8 cellular contexts compared by ENCODE assay signal in genomic region chr16:25258856-25259179, GRCh38. TPM values are rescaled to one million over a fixed set of nuclear protein-coding genes. Genes with fewer than 3 reads are reported as not detected.
DNase-seq lines count a peak whose midpoint lies in the region; ATAC-seq, FAIRE-seq and TF ChIP-seq lines count a peak whose summit lies in the region.

No MANE protein-coding gene starts in this region.

- no peak for TF ChIP-seq RAD21 in H1 (IDR thresholded peaks at IDR 0.05 in 1 of 2, conservative IDR thresholded peaks at IDR 0.05 in 1 of 2; ENCODE audit: low read depth in 2 of 2, low read length in 2 of 2)

- no peaks in the 10 kb centered on the region for H3K27me3 Mint-ChIP-seq in Calu3 (ENCODE audit: unreplicated experiment)

- H3K9ac ChIP-seq in H1 (replicated peaks in 1 of 4; ENCODE audit: extremely low read depth in 1 of 4, low read depth in 3 of 4, low read length in 3 of 4) = peak overlapping the region in 3 of 4 experiments; percentile 82 to 94 (median 88); a peak in 4 of 7 replicates

- peaks cover 17% of the 10 kb centered on the region for H3K23me2 ChIP-seq in H1 (ENCODE audit: low read depth, low read length)

- H2AFZ ChIP-seq in H1 (ENCODE audit: low read length) = no peak overlapping the region

- H3K4me1 ChIP-seq in SJCRH30 (no peaks in the 10 kb centered on the region), H1 (replicated peaks in 1 of 4; ENCODE audit: control insufficient read depth in 3 of 4, insufficient read depth in 4 of 4, low read length in 3 of 4) (peaks cover 0 to 2% (median under 1%) of the 10 kb centered on the region in 4 experiments; a peak in 3 of 7 replicates), ovary (ENCODE audit: insufficient read depth) (peaks cover 10% of the 10 kb centered on the region)

- no peak overlapping the region for H4K91ac ChIP-seq in H1 (replicated peaks; ENCODE audit: insufficient read length, low read length)

- POLR2A ChIA-PET in H1 (lab: Charles Lee; ENCODE audit: partially characterized antibody) = interaction anchor here (0.7 to 5.0 kb wide), 8 partner anchors 9 to 1734 kb away, joined by 3 to 23 read pairs (median 4); no protein-coding TSS in a partner anchor

- H4K8ac ChIP-seq in H1 (ENCODE audit: extremely low read depth, insufficient read depth, low read length) = no peak overlapping the region

- 25% methylated on average over 4 of the region's 4 CpGs; no CpG with 5 or more reads in 1 of the 2 experiments for WGBS in H1 (ENCODE audit: extremely low coverage in 1 of 2, insufficient coverage in 1 of 2, insufficient read length in 1 of 2, insufficient replicate concordance in 2 of 2, low coverage in 1 of 2, low lambda C conversion rate in 2 of 2, missing lambda C conversion rate in 1 of 2), 2 experiments
- 33 to 37% (median 33%) methylated on average over 4 of the region's 4 CpGs for WGBS in ovary, 3 donors

- peak overlapping the region; percentile 84 for H3K4me3 ChIP-seq in SJCRH30
- peak overlapping the region; percentile 73 to 88 (median 82) for H3K4me3 ChIP-seq in H1 (ENCODE audit: extremely low read depth in 1 of 4, insufficient read depth in 2 of 4, low read depth in 3 of 4, low read length in 4 of 4)
- H3K4me3 ChIP-seq in ovary = peak overlapping the region; percentile 90

- TF ChIP-seq EP300 in H1 (IDR thresholded peaks at IDR 0.05; ENCODE audit: borderline replicate concordance in 1 of 2, low read depth in 2 of 2, low read length in 2 of 2) = no peak
- TF ChIP-seq EP300 in ovary (IDR thresholded peaks at IDR 0.05) = no peak

- H3K23ac ChIP-seq in H1 (ENCODE audit: insufficient read length) = no peak overlapping the region

- H3K36me3 Mint-ChIP-seq in Calu3 (ENCODE audit: insufficient read depth, unreplicated experiment) = peaks cover 59% of the 10 kb centered on the region

- intact Hi-C loops in Calu3 (cut with micrococcal nuclease; ENCODE audit: unreplicated experiment) (no loop called here), ovary (cut with DNase I) (no loop called here)

- peaks cover 15 to 52% of the 10 kb centered on the region in 2 experiments for H3K79me2 ChIP-seq in H1 (ENCODE audit: control insufficient read depth in 1 of 2, insufficient read depth in 2 of 2, low read length in 2 of 2)

- no peaks in the 10 kb centered on the region for H3K9me3 ChIP-seq in SJCRH30 (replicated peaks)
- no peaks in the 10 kb centered on the region for H3K9me3 ChIP-seq in H1 (ENCODE audit: insufficient read depth in 2 of 2, low read depth in 1 of 2, low read length in 1 of 2)
- no peaks in the 10 kb centered on the region for H3K9me3 ChIP-seq in ovary

- no peak overlapping the region for H2AK5ac ChIP-seq in H1 (ENCODE audit: low read depth, low read length)

- H3K27ac Mint-ChIP-seq in Calu3 (ENCODE audit: unreplicated experiment) = peak overlapping the region; percentile 96

- no peak overlapping the region for H3K18ac ChIP-seq in H1 (ENCODE audit: extremely low read depth, low read length)

- H4K5ac ChIP-seq in H1 (ENCODE audit: insufficient read length, low read depth, low read length) = no peak overlapping the region

- H3K27ac ChIP-seq in SJCRH30 (no peak overlapping the region; the same call in 1 of the 2 replicates), H1 (ENCODE audit: low read depth, low read length) (peak overlapping the region; percentile 91; the same call in 1 of the 2 replicates), ovary (no peak overlapping the region)

- no peak for FAIRE-seq in H1 (lab: Jason Lieb, UNC)

- H3K14ac ChIP-seq in H1 (ENCODE audit: insufficient read length) = no peak overlapping the region

- no peaks in the 10 kb centered on the region for H3K9me3 Mint-ChIP-seq in Calu3 (ENCODE audit: low read depth, unreplicated experiment)

- peaks cover 12% of the 10 kb centered on the region for H3K79me1 ChIP-seq in H1 (ENCODE audit: low read depth, low read length)

- DNase-seq in Calu3 (no peak), SJCRH30 (no peak), H1 (ENCODE audit: low read depth in 1 of 2, low spot score in 2 of 2) (no peak), ovary (no peak), ecto neural progenitor cell (ENCODE audit: low spot score) (no peak), SW480 (ENCODE audit: low spot score) (no peak)

- H2BK12ac ChIP-seq in H1 (ENCODE audit: low read depth, low read length) = no peak overlapping the region

- H3K4me2 ChIP-seq in H1 (ENCODE audit: insufficient read depth in 1 of 2, low read depth in 2 of 2, low read length in 2 of 2) = peak overlapping the region; percentile 75 to 97

- no peak overlapping the region for H2BK120ac ChIP-seq in H1 (replicated peaks; ENCODE audit: low read depth, low read length)

- no peaks in the 10 kb centered on the region for H3K36me3 ChIP-seq in SJCRH30
- peaks cover 3 to 16% (median 6%) of the 10 kb centered on the region in 4 experiments; a peak in 4 of 8 replicates for H3K36me3 ChIP-seq in H1 (ENCODE audit: control insufficient read depth in 2 of 4, insufficient read depth in 4 of 4, low read length in 3 of 4)
- H3K36me3 ChIP-seq in ovary = no peaks in the 10 kb centered on the region

- no peak for TF ChIP-seq CTCF in Calu3 (IDR thresholded peaks at IDR 0.05; ENCODE audit: unreplicated experiment)
- TF ChIP-seq CTCF in H1 (IDR thresholded peaks at IDR 0.05; ENCODE audit: control extremely low read depth in 1 of 3, insufficient read depth in 1 of 3, low read depth in 1 of 3, low read length in 3 of 3) = no peak
- no peak for TF ChIP-seq CTCF in ovary (IDR thresholded peaks at IDR 0.05)

- H3K27me3 ChIP-seq in SJCRH30 (no peaks in the 10 kb centered on the region), H1 (replicated peaks in 1 of 4; ENCODE audit: control insufficient read depth in 3 of 4, extremely low read depth in 1 of 4, insufficient read depth in 3 of 4, low read length in 3 of 4) (no peaks in the 10 kb centered on the region), ovary (no peaks in the 10 kb centered on the region)

- no TSS peak for BruUV-seq in Calu3 (replicated peaks; lab: Mats Ljungman, UMichigan)

- H2BK20ac ChIP-seq in H1 (ENCODE audit: low read length) = no peak overlapping the region

- peak overlapping the region; percentile 86 for H2BK5ac ChIP-seq in H1 (ENCODE audit: low read depth, low read length)

- CTCF ChIA-PET in Calu3 (lab: Charles Lee) = interaction anchor here (0.7 to 1.3 kb wide), 3 partner anchors 11 to 905 kb away, joined by 3 to 4 read pairs (median 3); no protein-coding TSS in a partner anchor
- CTCF ChIA-PET in H1 (lab: Charles Lee; ENCODE audit: partially characterized antibody) = interaction anchor here (0.8 to 3.1 kb wide), 2 partner anchors 18 to 24 kb away, joined by 4 to 13 read pairs; no protein-coding TSS in a partner anchor

- ATAC-seq in HG03025 (IDR thresholded peaks at IDR 0.05; ENCODE audit: low FRiP score, unreplicated experiment) = no peak
- ATAC-seq in GM19324 (IDR thresholded peaks at IDR 0.05; ENCODE audit: low FRiP score, unreplicated experiment) = no peak

- H3K56ac ChIP-seq in H1 (replicated peaks; ENCODE audit: insufficient read length, low read depth, low read length) = no peak overlapping the region

- H3K4me3 Mint-ChIP-seq in Calu3 (ENCODE audit: low read depth, unreplicated experiment) = peak overlapping the region; percentile 91

- H3K4ac ChIP-seq in H1 (replicated peaks; ENCODE audit: insufficient read length, low read depth, low read length) = no peak overlapping the region

- peaks cover 0 to 4% of the 10 kb centered on the region in 2 experiments for H4K20me1 ChIP-seq in H1 (replicated peaks in 1 of 2; ENCODE audit: control insufficient read depth in 1 of 2, insufficient read depth in 2 of 2, low read length in 2 of 2)

- TF ChIP-seq POLR2A in H1 (IDR thresholded peaks at IDR 0.05; ENCODE audit: control extremely low read depth in 1 of 2, low read depth in 2 of 2, low read length in 2 of 2) = no peak
- TF ChIP-seq POLR2A in ovary (IDR thresholded peaks at IDR 0.05) = no peak

- H3K4me1 Mint-ChIP-seq in Calu3 (ENCODE audit: low read depth, unreplicated experiment) = peaks cover 48% of the 10 kb centered on the region

- no peak overlapping the region for H2BK15ac ChIP-seq in H1 (ENCODE audit: low read length)

TF ChIP-seq in H1, 55 proteins besides CTCF, POLR2A, EP300 and RAD21 (continues in another document):
- TF ChIP-seq JUND (IDR thresholded peaks at IDR 0.05; ENCODE audit: low read length) = no peak

RNA-seq across cellular contexts. Expression of gene ZKSCAN2, which starts 1.2 kb away (rescaled TPM):
- 8.4 and 8.7 TPM in 2 replicates for total RNA-seq in Calu3 (2022)
- total RNA-seq in SJCRH30 (2014; rRNA removed; shearing (Covaris generic)) = 8.2 and 8.8 TPM in 2 replicates
- total RNA-seq in H1 (2021; fragmentation: NEBNext Ultra II Directional; extraction: Animal tissue kit (Norgen Biotek cat#: 25700)) = 11.0 and 11.6 TPM in 2 replicates
- 2.2 and 2.6 TPM in 2 replicates for polyA plus RNA-seq in H1 (2011; rRNA removed)
- polyA plus RNA-seq in H1 (2011; cell fraction: cytosol; rRNA removed) = 3.0 TPM
- 4.6 TPM for polyA plus RNA-seq in H1 (2011; cell fraction: nucleus; rRNA removed)
- 4.3 to 5.5 TPM (median 4.8 TPM) in 4 replicates for polyA plus RNA-seq in H1 (2012, experiment 1 of 2)
- 0.47 TPM for polyA plus RNA-seq in H1 (2012, experiment 2 of 2)
- polyA plus RNA-seq in H1 (2013, experiment 1 of 2) = 4.5 TPM
- polyA plus RNA-seq in H1 (2013, experiment 2 of 2) = 4.5 TPM
- polyA minus RNA-seq in H1 (2011; rRNA and poly(A)+ RNA removed) = 13.6 and 14.7 TPM in 2 replicates
- polyA minus RNA-seq in H1 (2011; cell fraction: cytosol; rRNA and poly(A)+ RNA removed) = 12.3 TPM
- 14.0 TPM for polyA minus RNA-seq in H1 (2011; cell fraction: nucleus; rRNA and poly(A)+ RNA removed)
- total RNA-seq in ovary = 10 to 100 TPM in 1 of 7 donors, 1 to 10 TPM in 6; 2.8 to 11.1 (median 7.8) TPM
- 1 to 10 TPM; 2.2 to 4.4 TPM for polyA plus RNA-seq in ovary

RNA-seq across cellular contexts. Expression of gene AQP8, which starts 42.1 kb away (rescaled TPM):
- total RNA-seq in Calu3 (2022) = not detected in 2 replicates
- not detected in 2 replicates for total RNA-seq in SJCRH30 (2014; rRNA removed; shearing (Covaris generic))
- total RNA-seq in H1 (2021; fragmentation: NEBNext Ultra II Directional; extraction: Animal tissue kit (Norgen Biotek cat#: 25700)) = not detected in 2 replicates
- not detected in 2 replicates for polyA plus RNA-seq in H1 (2011; rRNA removed)
- polyA plus RNA-seq in H1 (2011; cell fraction: cytosol; rRNA removed) = not detected
- 0.09 TPM for polyA plus RNA-seq in H1 (2011; cell fraction: nucleus; rRNA removed)
- polyA plus RNA-seq in H1 (2012, experiment 1 of 2) = not detected in 4 replicates
- not detected for polyA plus RNA-seq in H1 (2012, experiment 2 of 2)
- polyA plus RNA-seq in H1 (2013, experiment 1 of 2) = 0.04 TPM
- not detected for polyA plus RNA-seq in H1 (2013, experiment 2 of 2)
- not detected in 2 replicates for polyA minus RNA-seq in H1 (2011; rRNA and poly(A)+ RNA removed)
- not detected for polyA minus RNA-seq in H1 (2011; cell fraction: cytosol; rRNA and poly(A)+ RNA removed)
- polyA minus RNA-seq in H1 (2011; cell fraction: nucleus; rRNA and poly(A)+ RNA removed) = not detected
- not detected for total RNA-seq in ovary
- polyA plus RNA-seq in ovary = under 1 TPM in 1 of 2 donors, not detected in 1; 0.07 TPM
